8 cellular contexts compared by ENCODE assay signal in the genomic region with DNA sequence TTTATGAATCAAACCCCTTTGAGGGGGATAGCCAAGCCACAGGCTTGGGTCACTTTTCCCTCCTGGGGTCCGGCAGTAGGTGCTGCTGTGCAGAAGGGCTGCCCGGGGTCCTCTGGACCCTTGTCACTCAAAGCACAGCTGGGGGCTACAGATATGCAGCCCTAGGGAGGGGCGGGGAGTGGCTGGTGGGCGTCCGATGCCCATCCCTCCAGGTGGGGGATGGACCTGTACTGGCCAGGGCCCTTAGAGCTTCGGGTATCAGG. TPM values are rescaled to one million over a fixed set of nuclear protein-coding genes. Genes with fewer than 3 reads are reported as not detected.
DNase-seq lines count a peak whose midpoint lies in the region; ATAC-seq and TF ChIP-seq lines count a peak whose summit lies in the region.

No MANE protein-coding gene starts in this region.

- intact Hi-C loops in esophagus squamous epithelium (cut with DNase I), result no loop called here

- H3K27ac Mint-ChIP-seq in CD8-positive, alpha-beta memory T cell, result peak overlapping the region in 7 of 8 donors; percentile 70 to 85 (median 78)
- peak overlapping the region; percentile 67 for H3K27ac Mint-ChIP-seq in progenitor cell of endocrine pancreas

- H3K36me3 Mint-ChIP-seq in CD8-positive, alpha-beta memory T cell, result peaks cover 0 to 21% (median 0%) of the 10 kb centered on the region in 3 donors
- H3K36me3 Mint-ChIP-seq in progenitor cell of endocrine pancreas (ENCODE audit: insufficient read depth), result no peaks in the 10 kb centered on the region

- ATAC-seq in RWPE2 (ENCODE audit: low read depth), result no peak

- H3K9me3 Mint-ChIP-seq in CD8-positive, alpha-beta memory T cell, result no peaks in the 10 kb centered on the region
- H3K9me3 Mint-ChIP-seq in progenitor cell of endocrine pancreas (ENCODE audit: low read depth), result no peaks in the 10 kb centered on the region

- TF ChIP-seq POLR2A in esophagus squamous epithelium (IDR thresholded peaks at IDR 0.05), result no peak

- H3K27me3 ChIP-seq in CD8-positive, alpha-beta memory T cell (ENCODE audit: insufficient read depth, low read length, poor library complexity, severe bottlenecking), result no peaks in the 10 kb centered on the region
- H3K27me3 ChIP-seq in RWPE2 (ENCODE audit: insufficient read depth, poor library complexity, severe bottlenecking) (no peaks in the 10 kb centered on the region), esophagus squamous epithelium (no peaks in the 10 kb centered on the region)

- H3K4me1 Mint-ChIP-seq in CD8-positive, alpha-beta memory T cell, result peaks cover 5 to 64% (median 14%) of the 10 kb centered on the region in 3 donors
- peaks cover 16% of the 10 kb centered on the region for H3K4me1 Mint-ChIP-seq in progenitor cell of endocrine pancreas (ENCODE audit: low read depth)

- H3K36me3 ChIP-seq in CD8-positive, alpha-beta memory T cell (ENCODE audit: insufficient read depth, low read length), result peaks cover 3% of the 10 kb centered on the region
- H3K36me3 ChIP-seq in RWPE2 (ENCODE audit: low read depth) (no peaks in the 10 kb centered on the region), esophagus squamous epithelium (no peaks in the 10 kb centered on the region)

- peak overlapping the region; percentile 18 for H3K27ac ChIP-seq in CD8-positive, alpha-beta memory T cell (ENCODE audit: low read depth, low read length)
- peak overlapping the region; percentile 94 for H3K27ac ChIP-seq in RWPE2 (ENCODE audit: poor library complexity, severe bottlenecking)
- H3K27ac ChIP-seq in esophagus squamous epithelium, result peak overlapping the region; percentile 84 to 90 (median 86)

- in situ Hi-C loops in GM13976 (cut with MboI; ENCODE audit: low sequenced_read_pairs, unreplicated experiment), result no loop called here

- CTCF ChIA-PET in CD8-positive, alpha-beta memory T cell (lab: Charles Lee), result interaction anchor here (2.0 to 2.9 kb wide), 2 partner anchors 13 to 31 kb away, joined by 5 to 12 read pairs; no protein-coding TSS in a partner anchor

- peak overlapping the region; percentile 64 to 91 (median 81) for H3K4me3 Mint-ChIP-seq in CD8-positive, alpha-beta memory T cell
- H3K4me3 Mint-ChIP-seq in progenitor cell of endocrine pancreas (ENCODE audit: low read depth), result peak overlapping the region; percentile 75

- no peaks in the 10 kb centered on the region for H3K9me3 ChIP-seq in CD8-positive, alpha-beta memory T cell (ENCODE audit: low read length)
- H3K9me3 ChIP-seq in RWPE2 (ENCODE audit: severe bottlenecking) (no peaks in the 10 kb centered on the region), esophagus squamous epithelium (no peaks in the 10 kb centered on the region)

- TF ChIP-seq CTCF in RWPE2 (IDR thresholded peaks at IDR 0.05; ENCODE audit: poor library complexity, severe bottlenecking) (no peak), esophagus squamous epithelium (IDR thresholded peaks at IDR 0.05) (no peak), progenitor cell of endocrine pancreas (IDR thresholded peaks at IDR 0.05; ENCODE audit: unreplicated experiment) (no peak), GM13976 (IDR thresholded peaks at IDR 0.05; ENCODE audit: borderline replicate concordance, control extremely low read depth, extremely low read depth, insufficient read depth, missing control alignments) (no peak)

- DNase-seq in CD8-positive, alpha-beta memory T cell, result no peak
- DNase-seq in RWPE2 (ENCODE audit: low spot score) (no peak), esophagus squamous epithelium (lab: John Stamatoyannopoulos, UW) (no peak), progenitor cell of endocrine pancreas (ENCODE audit: low spot score, unreplicated experiment) (no peak), GM13976 (ENCODE audit: low spot score) (no peak), NCI-H187 treated with DMSO at 0.1 percent for 48 hours (lab: John Stamatoyannopoulos, UW) (no peak), CD1c-positive myeloid dendritic cell (ENCODE audit: extremely low spot score) (no peak), DMS79 treated with DMSO at 0.1 percent for 48 hours (lab: John Stamatoyannopoulos, UW) (no peak)

- POLR2A ChIA-PET in CD8-positive, alpha-beta memory T cell (lab: Charles Lee), result no interaction called here

- H3K4me1 ChIP-seq in CD8-positive, alpha-beta memory T cell (ENCODE audit: insufficient read depth, low read length), result peaks cover 18% of the 10 kb centered on the region
- H3K4me1 ChIP-seq in RWPE2 (ENCODE audit: insufficient read depth, poor library complexity, severe bottlenecking) (peaks cover 61% of the 10 kb centered on the region), esophagus squamous epithelium (peaks cover 70 to 99% (median 84%) of the 10 kb centered on the region in 3 donors)

- 42% methylated on average over 4 of the region's 6 CpGs; no CpG with 5 or more reads in 1 of the 2 donors for WGBS in esophagus squamous epithelium, 2 donors

- H3K27me3 Mint-ChIP-seq in CD8-positive, alpha-beta memory T cell, result no peaks in the 10 kb centered on the region
- H3K27me3 Mint-ChIP-seq in progenitor cell of endocrine pancreas, result no peaks in the 10 kb centered on the region

- peak overlapping the region; percentile 60 for H3K4me3 ChIP-seq in CD8-positive, alpha-beta memory T cell (ENCODE audit: low read length)
- peak overlapping the region; percentile 91 for H3K4me3 ChIP-seq in RWPE2 (ENCODE audit: severe bottlenecking)
- peak overlapping the region; percentile 58 to 89 (median 67) for H3K4me3 ChIP-seq in esophagus squamous epithelium

RNA-seq across cellular contexts. Expression of a gene that starts 0.6 kb away (rescaled TPM):
- under 1 TPM in 1 of 2 experiments, not detected in 1; 0.31 TPM for total RNA-seq in CD8-positive, alpha-beta memory T cell
- polyA plus RNA-seq in CD8-positive, alpha-beta memory T cell, result not detected
- total RNA-seq in esophagus squamous epithelium, result 10 to 100 TPM in 3 of 4 donors, 1 to 10 TPM in 1; 9.2 to 20.2 (median 14.2) TPM
- total RNA-seq in progenitor cell of endocrine pancreas, result 3.8 and 4.0 TPM in 2 replicates

RNA-seq across cellular contexts. Expression of a gene that starts 21.1 kb away (rescaled TPM):
- total RNA-seq in CD8-positive, alpha-beta memory T cell, result 10 to 100 TPM; 66.6 to 70.2 TPM
- polyA plus RNA-seq in CD8-positive, alpha-beta memory T cell, result 38.6 TPM
- 10 to 100 TPM; 29.5 to 40.8 (median 33.2) TPM for total RNA-seq in esophagus squamous epithelium
- total RNA-seq in progenitor cell of endocrine pancreas, result 33.5 and 36.7 TPM in 2 replicates

RNA-seq across cellular contexts. Expression of a gene that starts 44.1 kb away (rescaled TPM):
- total RNA-seq in CD8-positive, alpha-beta memory T cell, result 10 to 100 TPM; 92.0 to 96.3 TPM
- polyA plus RNA-seq in CD8-positive, alpha-beta memory T cell, result 129 TPM
- total RNA-seq in esophagus squamous epithelium (10 to 100 TPM; 15.8 to 25.9 (median 17.8) TPM), progenitor cell of endocrine pancreas (25.7 and 35.2 TPM in 2 replicates)

RNA-seq across cellular contexts. Expression of a gene that starts 53.4 kb away (rescaled TPM):
- 100 to 1,000 TPM; 104 to 108 TPM for total RNA-seq in CD8-positive, alpha-beta memory T cell
- polyA plus RNA-seq in CD8-positive, alpha-beta memory T cell, result 51.1 TPM
- total RNA-seq in esophagus squamous epithelium, result 10 to 100 TPM; 45.2 to 59.1 (median 49.1) TPM
- 38.8 and 42.3 TPM in 2 replicates for total RNA-seq in progenitor cell of endocrine pancreas

RNA-seq across cellular contexts. Expression of a gene that starts 56.4 kb away (rescaled TPM):
- total RNA-seq in CD8-positive, alpha-beta memory T cell, result under 1 TPM; 0.13 to 0.26 TPM
- polyA plus RNA-seq in CD8-positive, alpha-beta memory T cell, result not detected
- total RNA-seq in esophagus squamous epithelium (1 to 10 TPM in 1 of 4 donors, under 1 TPM in 3; 0.30 to 1.7 (median 0.67) TPM), progenitor cell of endocrine pancreas (22.2 and 23.2 TPM in 2 replicates)

Comparison
In these comparisons a context has a peak if more than half of its experiments do, and no peak if none do; other contexts are left out.
1. H3K27ac ChIP-seq: peak in every context shown above with its lines; median percentile 94 in RWPE2; 86 in esophagus squamous epithelium; 18 in CD8-positive, alpha-beta memory T cell.